ENCODE assay signal across 8 cellular contexts in the genomic region with DNA sequence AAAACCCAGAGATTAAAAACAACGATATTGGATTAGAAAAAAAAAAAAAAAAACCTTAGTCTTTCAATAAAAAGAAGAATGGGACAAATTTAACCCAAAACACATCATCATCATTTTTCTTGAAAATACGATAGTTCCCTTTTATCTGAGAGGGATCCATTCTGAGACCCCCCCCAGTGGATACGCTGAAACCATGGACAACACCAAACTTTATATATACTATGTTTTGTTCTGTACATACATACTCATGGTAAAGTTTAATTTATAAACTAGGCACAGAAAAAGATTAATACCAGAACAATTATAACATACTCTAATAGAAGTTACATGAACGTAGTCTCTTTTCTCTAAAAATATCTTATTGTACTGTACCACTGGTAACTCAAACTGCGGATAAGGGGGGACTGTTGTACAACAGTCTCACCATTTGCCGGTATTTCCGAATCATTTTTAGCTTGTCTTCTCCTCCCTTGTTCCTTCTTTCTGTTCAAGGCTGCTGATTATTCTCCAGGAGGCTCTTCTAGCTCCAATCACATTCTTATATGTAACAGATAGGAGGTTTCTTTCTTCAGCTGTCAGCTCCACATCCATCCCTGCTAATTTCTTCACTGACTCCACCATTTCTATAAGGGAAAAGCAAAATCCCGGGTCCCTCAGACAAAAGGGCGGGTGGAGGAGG. TPM values are rescaled to one million over a fixed set of nuclear protein-coding genes. Genes with fewer than 3 reads are reported as not detected.
DNase-seq lines count a peak whose midpoint lies in the region; ATAC-seq and TF ChIP-seq lines count a peak whose summit lies in the region.

No MANE protein-coding gene starts in this region.

- ATAC-seq in WTC11, result no peak
- ATAC-seq in gastroesophageal sphincter, result no peak
- ATAC-seq in HG02763 (IDR thresholded peaks at IDR 0.05; ENCODE audit: unreplicated experiment), result no peak

- H3K9me3 Mint-ChIP-seq in WTC11, result no peaks in the 10 kb centered on the region

- no peaks in the 10 kb centered on the region for H3K27me3 ChIP-seq in gastroesophageal sphincter
- no peaks in the 10 kb centered on the region for H3K27me3 ChIP-seq in sigmoid colon

- no peak for DNase-seq in WTC11 (ENCODE audit: low spot score)
- DNase-seq in sigmoid colon, result no peak
- no peak for DNase-seq in inferior parietal cortex (ENCODE audit: extremely low spot score)
- no peak for DNase-seq in UCSD-AML1 (lab: John Stamatoyannopoulos, UW; ENCODE audit: unreplicated experiment)
- DNase-seq in DMS153 treated with DMSO at 0.1 percent for 48 hours (lab: John Stamatoyannopoulos, UW; ENCODE audit: unreplicated experiment), result no peak

- intact Hi-C loops in sigmoid colon (cut with DNase I), result loop anchor here (1.0 to 5.0 kb wide), 3 partner anchors 36 to 207 kb away; partner anchors contain the start of gene RNF135

- peak overlapping the region; percentile 87 for H3K4me3 Mint-ChIP-seq in WTC11

- no peaks in the 10 kb centered on the region for H3K36me3 Mint-ChIP-seq in WTC11

- TF ChIP-seq EP300 in gastroesophageal sphincter (IDR thresholded peaks at IDR 0.05), result no peak
- TF ChIP-seq EP300 in sigmoid colon (IDR thresholded peaks at IDR 0.05), result no peak

- H3K4me1 ChIP-seq in gastroesophageal sphincter (peaks cover 0 to 20% (median 3%) of the 10 kb centered on the region in 3 donors), sigmoid colon (peaks cover 0 to 7% (median 0%) of the 10 kb centered on the region in 4 donors)

- H3K9me3 ChIP-seq in gastroesophageal sphincter (no peaks in the 10 kb centered on the region), sigmoid colon (no peaks in the 10 kb centered on the region)

- TF ChIP-seq POLR2A in gastroesophageal sphincter (IDR thresholded peaks at IDR 0.05) (no peak), sigmoid colon (IDR thresholded peaks at IDR 0.05) (no peak)

- TF ChIP-seq CTCF in GM12875 (IDR thresholded peaks at IDR 0.05; ENCODE audit: borderline replicate concordance, insufficient read depth, low read depth, low read length) (no peak), WTC11 (IDR thresholded peaks at IDR 0.05) (no peak), gastroesophageal sphincter (IDR thresholded peaks at IDR 0.05) (no peak), sigmoid colon (IDR thresholded peaks at IDR 0.05) (no peak)

- H3K27ac ChIP-seq in gastroesophageal sphincter, result peak overlapping the region; percentile 68 to 94 (median 92)
- peak overlapping the region; percentile 72 to 92 (median 83) for H3K27ac ChIP-seq in sigmoid colon

- peaks cover 0 to 24% of the 10 kb centered on the region in 2 donors for H3K36me3 ChIP-seq in gastroesophageal sphincter
- peaks cover 0 to 8% (median 0%) of the 10 kb centered on the region in 4 donors for H3K36me3 ChIP-seq in sigmoid colon

- WGBS in gastroesophageal sphincter (ENCODE audit: low coverage in 1 of 2), 2 donors, result 64 to 78% methylated on average over 7 of the region's 9 CpGs
- whole genome bisulfite sequencing in sigmoid colon, 2 donors, result 70 to 75% methylated on average over 9 of the region's 9 CpGs

- H3K4me3 ChIP-seq in GM12875 (ENCODE audit: low read depth, low read length) (peak overlapping the region; percentile 80), gastroesophageal sphincter (peak overlapping the region; percentile 80 to 84), sigmoid colon (peak overlapping the region; percentile 49 to 66 (median 63))

- H3K27ac Mint-ChIP-seq in WTC11, result no peak overlapping the region

- CTCF ChIA-PET in WTC11 (lab: Charles Lee), result interaction anchor here (0.7 to 1.6 kb wide), 8 partner anchors 12 to 384 kb away, joined by 3 to 6 read pairs (median 4); partner anchors contain the start of gene RNF135

- peaks cover 17% of the 10 kb centered on the region for H3K4me1 Mint-ChIP-seq in WTC11

- H3K27me3 Mint-ChIP-seq in WTC11 (ENCODE audit: low read depth), result peaks cover 46% of the 10 kb centered on the region

- POLR2A ChIA-PET in WTC11 (lab: Charles Lee), result interaction anchor here (1.1 to 2.5 kb wide), 5 partner anchors 37 to 101 kb away, joined by 3 to 9 read pairs (median 3); partner anchors contain the start of genes NF1, RNF135 and TEFM

TF ChIP-seq in WTC11, 78 proteins besides CTCF, POLR2A, EP300 and RAD21:
- no peak for TF ChIP-seq TEAD4 (CRISPR knock-in tag; IDR thresholded peaks at IDR 0.05)
- TF ChIP-seq STAT6 (CRISPR knock-in tag; conservative IDR thresholded peaks at IDR 0.05; ENCODE audit: low read depth), result no peak
- TF ChIP-seq NR1H2 (CRISPR knock-in tag; IDR thresholded peaks at IDR 0.05), result no peak
- TF ChIP-seq, protein P1, sequence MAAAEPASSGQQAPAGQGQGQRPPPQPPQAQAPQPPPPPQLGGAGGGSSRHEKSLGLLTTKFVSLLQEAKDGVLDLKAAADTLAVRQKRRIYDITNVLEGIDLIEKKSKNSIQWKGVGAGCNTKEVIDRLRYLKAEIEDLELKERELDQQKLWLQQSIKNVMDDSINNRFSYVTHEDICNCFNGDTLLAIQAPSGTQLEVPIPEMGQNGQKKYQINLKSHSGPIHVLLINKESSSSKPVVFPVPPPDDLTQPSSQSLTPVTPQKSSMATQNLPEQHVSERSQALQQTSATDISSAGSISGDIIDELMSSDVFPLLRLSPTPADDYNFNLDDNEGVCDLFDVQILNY (CRISPR knock-in tag; IDR thresholded peaks at IDR 0.05), result no peak
- no peak for TF ChIP-seq ZNF671 (CRISPR knock-in tag; IDR thresholded peaks at IDR 0.05)
- TF ChIP-seq SMAD4 (CRISPR knock-in tag; IDR thresholded peaks at IDR 0.05), result no peak
- TF ChIP-seq FOXK1 (CRISPR knock-in tag; IDR thresholded peaks at IDR 0.05), result no peak
- TF ChIP-seq ATF1 (CRISPR knock-in tag; IDR thresholded peaks at IDR 0.05), result no peak
- TF ChIP-seq NFYB (CRISPR knock-in tag; conservative IDR thresholded peaks at IDR 0.05; ENCODE audit: low read depth), result no peak
- no peak for TF ChIP-seq RELA (CRISPR knock-in tag; IDR thresholded peaks at IDR 0.05; ENCODE audit: borderline replicate concordance)
- TF ChIP-seq KAT7 (CRISPR knock-in tag; IDR thresholded peaks at IDR 0.05; ENCODE audit: borderline replicate concordance), result no peak
- TF ChIP-seq FOXP1 (CRISPR knock-in tag; IDR thresholded peaks at IDR 0.05; ENCODE audit: borderline replicate concordance), result no peak
- TF ChIP-seq ZNF138 (CRISPR knock-in tag; conservative IDR thresholded peaks at IDR 0.05), result no peak
- no peak for TF ChIP-seq CREB1 (CRISPR knock-in tag; IDR thresholded peaks at IDR 0.05)
- TF ChIP-seq OVOL2 (CRISPR knock-in tag; IDR thresholded peaks at IDR 0.05; ENCODE audit: borderline replicate concordance), result no peak
- no peak for TF ChIP-seq CDX4 (CRISPR knock-in tag; IDR thresholded peaks at IDR 0.05; ENCODE audit: borderline replicate concordance)

RNA-seq across cellular contexts. Expression of gene RNF135, which starts 37.0 kb away (rescaled TPM):
- total RNA-seq in WTC11 (2021) (10.3 to 12.3 TPM (median 10.4 TPM) in 3 replicates), gastroesophageal sphincter (10 to 100 TPM; 18.2 to 22.3 (median 20.3) TPM), sigmoid colon (10 to 100 TPM; 17.9 to 25.3 (median 18.8) TPM)
- polyA plus RNA-seq in sigmoid colon, result 10 to 100 TPM; 13.0 to 28.2 (median 26.1) TPM
